9 cellular contexts compared by ENCODE assay signal in the genomic region with DNA sequence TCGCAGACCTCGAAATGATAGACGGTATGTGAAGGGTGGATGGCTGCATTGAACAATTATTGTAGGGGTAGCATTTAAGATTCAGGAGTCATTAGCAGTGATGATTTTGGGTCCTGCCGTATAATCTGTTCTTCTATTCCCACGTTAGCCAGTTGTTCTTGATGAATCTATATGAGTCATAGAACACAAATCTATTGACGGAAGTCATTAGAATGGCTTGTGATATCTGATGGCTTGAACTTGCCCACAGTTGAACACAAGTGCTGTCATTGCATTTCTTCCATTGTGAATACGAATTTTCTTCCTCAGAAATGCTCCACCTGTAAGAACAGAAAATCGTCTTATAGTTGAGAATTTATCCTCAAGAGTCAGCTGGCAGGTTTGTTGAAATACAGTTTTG. TPM values are rescaled to one million over a fixed set of nuclear protein-coding genes. Genes with fewer than 3 reads are reported as not detected.
A peak's percentile ranks its signal among the peaks of the same experiment; 100 is the strongest.
DNase-seq lines count a peak whose midpoint lies in the region; ATAC-seq and TF ChIP-seq lines count a peak whose summit lies in the region.
"Had no signal": no experiment of that assay in that cellular context is flagged by ENCODE, and none has a peak within 500 bp of the region (broad histone marks: within the 10 kb centered on the region; RNA-seq: fewer than 3 reads in every experiment).

No MANE protein-coding gene starts in this region.

- peak overlapping the region; percentile 85 to 100 (median 92) for H3K4me3 ChIP-seq in BLaER1 treated with 17β-estradiol and CSF1 and Interleukin-3, amounts not matched to agents 10 nM and 100 nM
- no peak overlapping the region for H3K4me3 ChIP-seq in MM.1S (ENCODE audit: low read length)
- H3K4me3 ChIP-seq in duodenal mucosa (ENCODE audit: low read depth in 1 of 2, low read length in 2 of 2) = peak overlapping the region; percentile 98 to 99

- TF ChIP-seq CTCF in MM.1S (IDR thresholded peaks at IDR 0.05; ENCODE audit: low read length) = no peak
- TF ChIP-seq CTCF in natural killer cell (IDR thresholded peaks at IDR 0.05) = no peak

- 0 out of 2 replicates have a peak, but pooled peaks cover 10% of the 10 kb centered on the region for H3F3A ChIP-seq in MM.1S (ENCODE audit: insufficient read depth, low read length)

- no peaks in the 10 kb centered on the region for H3K27me3 ChIP-seq in BLaER1 treated with 17β-estradiol and CSF1 and Interleukin-3, amounts not matched to agents 10 nM and 100 nM
- H3K27me3 ChIP-seq in MM.1S (replicated peaks; ENCODE audit: insufficient read depth, low read length) (no peaks in the 10 kb centered on the region), duodenal mucosa (ENCODE audit: control insufficient read depth in 1 of 2, insufficient read depth in 2 of 2, low read length in 2 of 2) (no peaks in the 10 kb centered on the region)

- DNase-seq in MM.1S (no peak), natural killer cell (no peak), SW 1271 (lab: John Stamatoyannopoulos, UW) (no peak), hippocampal formation (lab: John Stamatoyannopoulos, UW) (no peak), HUDEP-2 (lab: John Stamatoyannopoulos, UW; ENCODE audit: unreplicated experiment in 76 of 76) (no peak), hypothalamus (lab: John Stamatoyannopoulos, UW) (no peak)
- DNase-seq: activated CD8-positive, alpha-beta memory T cell treated with anti-CD3 and anti-CD28 coated beads, Interleukin-2, amount 50 U/mL, for 4 hours had no signal

- peak overlapping the region in 8 of 11 experiments; percentile 93 to 100 (median 99); a peak in 15 of 22 replicates for H3K9ac ChIP-seq in BLaER1 treated with 17β-estradiol and CSF1 and Interleukin-3, amounts not matched to agents 10 nM and 100 nM
- H3K9ac ChIP-seq in MM.1S (ENCODE audit: low read length) (no peak overlapping the region), duodenal mucosa (ENCODE audit: low read depth in 1 of 2, low read length in 2 of 2) (peak overlapping the region in 1 of 2 donors; percentile 100)

- H4K20me1 ChIP-seq in BLaER1 treated with 17β-estradiol and CSF1 and Interleukin-3, amounts not matched to agents 10 nM and 100 nM = peaks cover 46 to 64% (median 63%) of the 10 kb centered on the region in 11 experiments
- H4K20me1 ChIP-seq in MM.1S (ENCODE audit: insufficient read depth, low read length) = peaks cover 3% of the 10 kb centered on the region; the same call in 1 of the 2 replicates

- no peaks in the 10 kb centered on the region for H3K27me3 Mint-ChIP-seq in natural killer cell (ENCODE audit: low read depth in 2 of 2)

- no peak for ATAC-seq in natural killer cell

- intact Hi-C loops in natural killer cell (cut with micrococcal nuclease) = loop anchor here (5.0 kb wide), 1 partner anchor 1557 kb away; no protein-coding TSS in a partner anchor

- peaks cover 0 to 24% (median 7%) of the 10 kb centered on the region in 11 experiments; a peak in 11 of 22 replicates for H3K9me3 ChIP-seq in BLaER1 treated with 17β-estradiol and CSF1 and Interleukin-3, amounts not matched to agents 10 nM and 100 nM (replicated peaks in 1 of 11)
- no peaks in the 10 kb centered on the region for H3K9me3 ChIP-seq in MM.1S (replicated peaks; ENCODE audit: insufficient read depth, low read length)
- H3K9me3 ChIP-seq in duodenal mucosa (ENCODE audit: control insufficient read depth in 1 of 2, low read length in 2 of 2) = peaks cover 0 to 4% of the 10 kb centered on the region in 2 donors

- H3K9me3 Mint-ChIP-seq in natural killer cell = peaks cover 0 to 2% of the 10 kb centered on the region in 2 donors

- no peak overlapping the region for H2AFZ ChIP-seq in MM.1S (ENCODE audit: low read length)

- H3K9me2 ChIP-seq in MM.1S (replicated peaks; ENCODE audit: insufficient read depth, low read length) = no peaks in the 10 kb centered on the region

- H3K4me1 Mint-ChIP-seq in natural killer cell = peaks cover 77 to 80% of the 10 kb centered on the region in 2 donors

- H3K4me3 Mint-ChIP-seq in natural killer cell = peak overlapping the region; percentile 100

- H3K27ac Mint-ChIP-seq in natural killer cell = peak overlapping the region; percentile 97 to 99

- H3K27ac ChIP-seq in BLaER1 treated with 17β-estradiol and CSF1 and Interleukin-3, amounts not matched to agents 10 nM and 100 nM = no peak overlapping the region
- H3K27ac ChIP-seq in MM.1S (ENCODE audit: low read length) (no peak overlapping the region), duodenal mucosa (ENCODE audit: low read depth, low read length) (no peak overlapping the region)

- peaks cover 60 to 63% (median 62%) of the 10 kb centered on the region in 11 experiments for H3K36me3 ChIP-seq in BLaER1 treated with 17β-estradiol and CSF1 and Interleukin-3, amounts not matched to agents 10 nM and 100 nM
- H3K36me3 ChIP-seq in MM.1S (replicated peaks; ENCODE audit: insufficient read depth, low read length) = peaks cover 30% of the 10 kb centered on the region
- peaks cover 48 to 55% of the 10 kb centered on the region in 2 donors for H3K36me3 ChIP-seq in duodenal mucosa (ENCODE audit: control insufficient read depth in 1 of 2, insufficient read depth in 2 of 2, low read length in 2 of 2)

- H3K4me1 ChIP-seq in BLaER1 treated with 17β-estradiol and CSF1 and Interleukin-3, amounts not matched to agents 10 nM and 100 nM = peaks cover 26 to 59% (median 38%) of the 10 kb centered on the region in 10 experiments
- H3K4me1 ChIP-seq in MM.1S (ENCODE audit: low read length) (0 out of 2 replicates have a peak, but pooled peaks cover 4% of the 10 kb centered on the region), duodenal mucosa (ENCODE audit: control insufficient read depth in 1 of 2, insufficient read depth in 2 of 2, low read length in 2 of 2) (peaks cover 21 to 36% of the 10 kb centered on the region in 2 donors)

- peak overlapping the region; percentile 81 to 95 (median 89) for H3K4me2 ChIP-seq in BLaER1 treated with 17β-estradiol and CSF1 and Interleukin-3, amounts not matched to agents 10 nM and 100 nM
- H3K4me2 ChIP-seq in MM.1S (ENCODE audit: low read depth, low read length) = peak overlapping the region; percentile 68; the same call in 1 of the 2 replicates

- H3K79me2 ChIP-seq in MM.1S (ENCODE audit: low read length) = peaks cover 43% of the 10 kb centered on the region

- peaks cover 49% of the 10 kb centered on the region for H3K36me3 Mint-ChIP-seq in natural killer cell

RNA-seq across cellular contexts. Expression of a gene that starts 1.9 kb away (rescaled TPM):
- 1,000 to 10,000 TPM; 1,327 to 1,669 (median 1,634) TPM for total RNA-seq in natural killer cell

RNA-seq across cellular contexts. Expression of a gene that starts 28.2 kb away (rescaled TPM):
- not detected for total RNA-seq in natural killer cell
